ENCODE assay signal across 16 cellular contexts in genomic region chr6:30870546-30870945, GRCh38.
"Had no signal": no experiment of that assay in that cellular context is flagged by ENCODE, and none has a peak within 500 bp of the region (broad histone marks: within the 10 kb centered on the region; RNA-seq: fewer than 3 reads in every experiment).

No MANE protein-coding gene starts in this region.

- ATAC-seq: gastroesophageal sphincter, heart right ventricle, left cardiac atrium, lower lobe of right lung, SK-N-SH treated with all-trans-retinoic acid at 6 μM for 48 hours, T-helper 17 cell, WTC11 had no signal

- H3K27ac Mint-ChIP-seq: nephron, T-helper 17 cell, type B pancreatic cell, WTC11 had no signal

- DNase-seq: activated effector memory CD4-positive, alpha-beta T cell treated with Interleukin-2 at 50 U/mL for 16 hours; adrenal gland; heart right ventricle; left cardiac atrium; lower lobe of right lung; nucleus accumbens; posterior cingulate gyrus; stimulated activated naive CD4-positive, alpha-beta T cell; T-helper 17 cell had no signal

- H3K36me3 ChIP-seq: adrenal gland, cardiac muscle cell, gastroesophageal sphincter, heart right ventricle, lower lobe of right lung, suprapubic skin had no signal

- H3K27me3 ChIP-seq: adrenal gland, cardiac muscle cell, gastroesophageal sphincter, heart right ventricle, suprapubic skin had no signal

- H3K27ac ChIP-seq: adrenal gland, cardiac muscle cell, gastroesophageal sphincter, heart right ventricle, lower lobe of right lung, suprapubic skin had no signal

- H3K4me1 ChIP-seq: heart right ventricle, lower lobe of right lung had no signal

- H3K27me3 Mint-ChIP-seq: T-helper 17 cell, type B pancreatic cell had no signal

- H3K4me3 ChIP-seq: adrenal gland, cardiac muscle cell, gastroesophageal sphincter, heart right ventricle, lower lobe of right lung, suprapubic skin had no signal

- H3K4me3 Mint-ChIP-seq: nephron, T-helper 17 cell, type B pancreatic cell, WTC11 had no signal
